ENCODE assay signal across 8 cellular contexts in the genomic region with DNA sequence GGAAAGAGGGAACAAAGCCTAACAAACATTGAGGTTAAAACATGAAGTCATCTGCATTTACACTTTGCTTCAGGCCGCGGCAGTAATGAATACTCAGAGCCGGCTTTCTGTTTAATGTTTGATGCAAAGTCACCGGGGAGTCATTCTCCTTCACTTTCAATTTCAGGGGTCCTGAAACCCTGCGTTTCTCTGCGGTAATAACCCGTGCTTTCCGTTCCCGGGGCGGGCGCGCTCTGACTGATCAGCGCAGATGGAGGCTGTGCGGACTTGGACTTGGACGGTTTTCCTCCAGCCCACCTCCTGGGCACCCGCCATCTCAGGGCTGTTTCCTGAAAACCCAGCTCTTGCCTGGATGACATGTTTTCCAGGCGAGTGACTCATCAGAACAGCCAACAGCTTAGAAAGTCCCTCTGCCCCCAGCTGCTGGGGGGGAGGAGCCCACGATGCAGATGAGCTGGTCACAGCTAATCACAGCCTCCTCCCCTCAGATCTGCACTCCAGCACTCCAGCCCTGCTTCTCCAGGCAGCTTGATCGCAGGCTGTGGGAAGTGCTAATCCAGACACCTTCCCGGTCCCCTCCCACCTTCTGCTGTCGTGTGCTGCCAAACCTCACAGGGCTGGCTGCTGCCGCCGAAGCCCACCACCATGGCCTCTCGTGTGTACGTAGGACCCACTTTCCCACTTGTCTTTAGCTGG.
DNase-seq lines count a peak whose midpoint lies in the region; ATAC-seq, FAIRE-seq and TF ChIP-seq lines count a peak whose summit lies in the region.

No MANE protein-coding gene starts in this region.

- POLR2A ChIA-PET in A549 (lab: Yijun Ruan, JAX): interaction anchor here (0.6 kb wide), 1 partner anchor 26 kb away, joined by 3 read pairs; no protein-coding TSS in a partner anchor

- H3K4me3 ChIP-seq in A549: peak overlapping the region; percentile 35
- H3K4me3 ChIP-seq in keratinocyte (ENCODE audit: control insufficient read depth in 2 of 3, extremely low read depth in 1 of 3, insufficient read depth in 2 of 3, low read depth in 1 of 3, low read length in 3 of 3): peak overlapping the region; percentile 27 to 56 (median 41)

- H3K27ac ChIP-seq in A549 (peak overlapping the region; percentile 68 to 85), keratinocyte (ENCODE audit: control insufficient read depth, insufficient read depth, low read length) (peak overlapping the region; percentile 93)

- TF ChIP-seq CTCF in A549 (IDR thresholded peaks at IDR 0.05) (no peak), keratinocyte (optimal IDR thresholded peaks at IDR 0.05 in 1 of 3, IDR thresholded peaks at IDR 0.05 in 1 of 3, conservative IDR thresholded peaks at IDR 0.05 in 1 of 3; ENCODE audit: extremely low read depth in 1 of 3, insufficient read depth in 2 of 3, low read length in 3 of 3) (no peak)

- H2AFZ ChIP-seq in keratinocyte (ENCODE audit: control insufficient read depth, low read length): peak overlapping the region; percentile 86

- FAIRE-seq in A549 (lab: Jason Lieb, UNC) (peak; percentile 99), keratinocyte (lab: Jason Lieb, UNC) (peak; percentile 95)

- DNase-seq in A549 (ENCODE audit: low read depth in 1 of 2, low spot score in 1 of 2) (peak; percentile 92 to 99), NCI-H2171 treated with DMSO at 0.1 percent for 48 hours (lab: John Stamatoyannopoulos, UW) (peak; percentile 99), cerebellar cortex (ENCODE audit: low spot score) (peak; percentile 63), keratinocyte (ENCODE audit: low read depth, low spot score) (peak; percentile 86)
- DNase-seq in activated CD4-positive, CD25-positive, alpha-beta regulatory T cell treated with anti-CD3 and anti-CD28 coated beads, Interleukin-2, amount 50 U/mL, for 72 hours: peak; percentile 77
- peak; percentile 75 to 84 for DNase-seq in stimulated activated CD4-positive, alpha-beta T cell treated with anti-CD3 and anti-CD28 coated beads, Interleukin-12 subunit alpha, Interleukin-12 subunit beta, amount 100 ng/mL, for 24 hours (ENCODE audit: low read depth in 2 of 2)

- H3K4me2 ChIP-seq in A549 (peak overlapping the region; percentile 86), keratinocyte (ENCODE audit: control insufficient read depth, extremely low read depth, insufficient read depth, low read depth, low read length) (peak overlapping the region; percentile 92)

- WGBS in A549 (ENCODE audit: missing lambda C conversion rate): 11% methylated on average over 25 of the region's 25 CpGs

- H3K36me3 ChIP-seq in keratinocyte (ENCODE audit: control insufficient read depth in 2 of 2, extremely low read depth in 1 of 2, insufficient read depth in 2 of 2, low read length in 2 of 2): peaks cover 0 to 4% of the 10 kb centered on the region in 2 experiments

- no peak for TF ChIP-seq EP300 in A549 (IDR thresholded peaks at IDR 0.05)

- H3K9me3 ChIP-seq in A549 (no peaks in the 10 kb centered on the region), keratinocyte (ENCODE audit: control insufficient read depth, low read depth, low read length) (no peaks in the 10 kb centered on the region)

- TF ChIP-seq RAD21 in A549 (conservative IDR thresholded peaks at IDR 0.05 in 1 of 2, IDR thresholded peaks at IDR 0.05 in 1 of 2): peak; percentile 15 to 38; a peak in 4 of 5 replicates

- TF ChIP-seq POLR2A in A549 (IDR thresholded peaks at IDR 0.05; ENCODE audit: low read length): no peak; the same call in 1 of the 2 replicates

- peak; percentile 92 to 97 for ATAC-seq in A549
- peak; percentile 68 for ATAC-seq in GM18867 (IDR thresholded peaks at IDR 0.05; ENCODE audit: unreplicated experiment)
- peak; percentile 66 for ATAC-seq in HG03097 (IDR thresholded peaks at IDR 0.05; ENCODE audit: low FRiP score, unreplicated experiment)

- CTCF ChIA-PET in A549 (lab: Yijun Ruan, JAX): interaction anchor here (0.7 to 2.6 kb wide), 11 partner anchors 10 to 357 kb away, joined by 3 to 12 read pairs (median 4); partner anchors contain the start of gene NPTX1

- peak overlapping the region; percentile 93 for H3K9ac ChIP-seq in keratinocyte (ENCODE audit: control insufficient read depth, extremely low read depth, insufficient read depth, low read length)

- peaks cover 19% of the 10 kb centered on the region for H3K4me1 ChIP-seq in A549
- peaks cover 20% of the 10 kb centered on the region for H3K4me1 ChIP-seq in keratinocyte (ENCODE audit: control insufficient read depth, extremely low read depth, insufficient read depth, low read length)

- no peaks in the 10 kb centered on the region for H3K79me2 ChIP-seq in keratinocyte (ENCODE audit: control insufficient read depth, insufficient read depth, low read length)

- dilution Hi-C loops in keratinocyte (cut with MboI; ENCODE audit: extremely low pct_ligation_motif_present, low sequenced_read_pairs): no loop called here

- H4K20me1 ChIP-seq in keratinocyte (ENCODE audit: control insufficient read depth, extremely low read depth, insufficient read depth, low read length): no peaks in the 10 kb centered on the region

- H3K27me3 ChIP-seq in keratinocyte (ENCODE audit: control insufficient read depth, extremely low read depth, insufficient read depth, low read length): no peaks in the 10 kb centered on the region

- H3K9me1 ChIP-seq in keratinocyte (ENCODE audit: control insufficient read depth, extremely low read depth, insufficient read depth, low read length): no peaks in the 10 kb centered on the region

TF ChIP-seq in A549, 52 proteins besides CTCF, POLR2A, EP300 and RAD21:
- TF ChIP-seq HES2 (IDR thresholded peaks at IDR 0.05) (no peak), MAZ (IDR thresholded peaks at IDR 0.05; ENCODE audit: borderline replicate concordance, low read depth, low read length) (0 out of 2 replicates have a peak, but pooled peaks have one; percentile 7), EHF (CRISPR knock-in tag; IDR thresholded peaks at IDR 0.05) (no peak), GATA3 (IDR thresholded peaks at IDR 0.05; ENCODE audit: borderline replicate concordance) (peak; percentile 33; the same call in 1 of the 2 replicates), EHMT2 (IDR thresholded peaks at IDR 0.05; ENCODE audit: low read depth) (no peak), JUNB (IDR thresholded peaks at IDR 0.05) (peak; percentile 68), MAFK (IDR thresholded peaks at IDR 0.05; ENCODE audit: partially characterized antibody) (peak; percentile 83), JUN (IDR thresholded peaks at IDR 0.05) (peak in 1 of 2 experiments; percentile 42; a peak in 1 of 5 replicates), MAX (IDR thresholded peaks at IDR 0.05) (peak; percentile 74), FOSL2 (IDR thresholded peaks at IDR 0.05) (peak; percentile 82), FOSL2 (CRISPR knock-in tag; IDR thresholded peaks at IDR 0.05) (peak; percentile 98), BCL3 (IDR thresholded peaks at IDR 0.05) (0 out of 3 replicates have a peak, but pooled peaks have one; percentile 20)
- TF ChIP-seq, protein P1, sequence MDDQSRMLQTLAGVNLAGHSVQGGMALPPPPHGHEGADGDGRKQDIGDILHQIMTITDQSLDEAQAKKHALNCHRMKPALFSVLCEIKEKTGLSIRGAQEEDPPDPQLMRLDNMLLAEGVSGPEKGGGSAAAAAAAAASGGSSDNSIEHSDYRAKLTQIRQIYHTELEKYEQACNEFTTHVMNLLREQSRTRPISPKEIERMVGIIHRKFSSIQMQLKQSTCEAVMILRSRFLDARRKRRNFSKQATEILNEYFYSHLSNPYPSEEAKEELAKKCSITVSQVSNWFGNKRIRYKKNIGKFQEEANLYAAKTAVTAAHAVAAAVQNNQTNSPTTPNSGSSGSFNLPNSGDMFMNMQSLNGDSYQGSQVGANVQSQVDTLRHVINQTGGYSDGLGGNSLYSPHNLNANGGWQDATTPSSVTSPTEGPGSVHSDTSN (IDR thresholded peaks at IDR 0.05): peak; percentile 62; the same call in 1 of the 2 replicates
- TF ChIP-seq, protein P2, sequence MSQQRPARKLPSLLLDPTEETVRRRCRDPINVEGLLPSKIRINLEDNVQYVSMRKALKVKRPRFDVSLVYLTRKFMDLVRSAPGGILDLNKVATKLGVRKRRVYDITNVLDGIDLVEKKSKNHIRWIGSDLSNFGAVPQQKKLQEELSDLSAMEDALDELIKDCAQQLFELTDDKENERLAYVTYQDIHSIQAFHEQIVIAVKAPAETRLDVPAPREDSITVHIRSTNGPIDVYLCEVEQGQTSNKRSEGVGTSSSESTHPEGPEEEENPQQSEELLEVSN (IDR thresholded peaks at IDR 0.05; ENCODE audit: borderline replicate concordance, low read depth): 0 out of 2 replicates have a peak, but pooled peaks have one; percentile 26

Comparison
In these comparisons a context has a peak if more than half of its experiments do, and no peak if none do; other contexts are left out.
1. Peak in every context shown above with its lines: DNase-seq, ATAC-seq, H3K4me3 ChIP-seq and H3K27ac ChIP-seq.